Comparison of ENCODE assay signal across 23 cellular contexts in genomic region chr12:112985655-112986290, GRCh38. TPM values are rescaled to one million over a fixed set of nuclear protein-coding genes. Genes with fewer than 3 reads are reported as not detected.
DNase-seq lines count a peak whose midpoint lies in the region; ATAC-seq, FAIRE-seq and TF ChIP-seq lines count a peak whose summit lies in the region.
"Had no signal": no experiment of that assay in that cellular context is flagged by ENCODE, and none has a peak within 500 bp of the region (broad histone marks: within the 10 kb centered on the region; RNA-seq: fewer than 3 reads in every experiment).

No MANE protein-coding gene starts in this region.

- H3K4me3 Mint-ChIP-seq in activated naive CD8-positive, alpha-beta T cell, result no peak overlapping the region
- no peak overlapping the region for H3K4me3 Mint-ChIP-seq in activated naive CD8-positive, alpha-beta T cell treated with anti-CD3 and anti-CD28 coated beads, Interleukin-2, amount 50 U/mL, for 24 hours
- no peak overlapping the region for H3K4me3 Mint-ChIP-seq in stimulated activated effector memory CD8-positive, alpha-beta T cell treated with anti-CD3 and anti-CD28 coated beads, Interleukin-12 subunit alpha, Interleukin-12 subunit beta, amount 100 ng/mL, for 72 hours
- H3K4me3 Mint-ChIP-seq in chondrocyte (ENCODE audit: unreplicated experiment), result no peak overlapping the region
- H3K4me3 Mint-ChIP-seq: mesothelial cell of epicardium, neural progenitor cell had no signal

- no peak overlapping the region for H3K27ac ChIP-seq in suprapubic skin
- H3K27ac ChIP-seq: KMS-11, neural progenitor cell, prostate gland, tibial artery had no signal

- no peak for TF ChIP-seq EP300 in suprapubic skin (IDR thresholded peaks at IDR 0.05)

- H3K36me3 ChIP-seq in bronchial epithelial cell (ENCODE audit: control insufficient read depth, insufficient read depth, low read length) (no peaks in the 10 kb centered on the region), suprapubic skin (peaks cover 15% of the 10 kb centered on the region)
- H3K36me3 ChIP-seq: HAP-1, neural progenitor cell, prostate gland had no signal

- no peaks in the 10 kb centered on the region for H3K9me3 ChIP-seq in suprapubic skin
- H3K9me3 ChIP-seq: prostate gland had no signal

- H3K4me3 ChIP-seq in bronchial epithelial cell (ENCODE audit: low read depth, low read length), result no peak overlapping the region
- no peak overlapping the region for H3K4me3 ChIP-seq in suprapubic skin
- H3K4me3 ChIP-seq: HAP-1, neural progenitor cell, prostate gland, tibial artery had no signal

- H3K36me3 Mint-ChIP-seq in activated naive CD8-positive, alpha-beta T cell, result peaks cover 52% of the 10 kb centered on the region
- H3K36me3 Mint-ChIP-seq in activated naive CD8-positive, alpha-beta T cell treated with anti-CD3 and anti-CD28 coated beads, Interleukin-2, amount 50 U/mL, for 24 hours (ENCODE audit: low read depth), result peaks cover 87% of the 10 kb centered on the region
- H3K36me3 Mint-ChIP-seq in stimulated activated effector memory CD8-positive, alpha-beta T cell treated with anti-CD3 and anti-CD28 coated beads, Interleukin-12 subunit alpha, Interleukin-12 subunit beta, amount 100 ng/mL, for 72 hours, result peaks cover 43% of the 10 kb centered on the region
- peaks cover 2% of the 10 kb centered on the region for H3K36me3 Mint-ChIP-seq in chondrocyte (ENCODE audit: low read depth)
- H3K36me3 Mint-ChIP-seq: mesothelial cell of epicardium, neural progenitor cell had no signal

- DNase-seq in activated naive CD8-positive, alpha-beta T cell treated with anti-CD3 and anti-CD28 coated beads, Interleukin-2, amount 50 U/mL, for 24 hours, result no peak
- peak; percentile 67 for DNase-seq in M059J (ENCODE audit: low read depth)
- peak; percentile 86 for DNase-seq in bronchial epithelial cell (ENCODE audit: low read depth)
- DNase-seq in stimulated activated effector memory CD8-positive, alpha-beta T cell treated with anti-CD3 and anti-CD28 coated beads, Interleukin-12 subunit alpha, Interleukin-12 subunit beta, amount 100 ng/mL, for 72 hours (ENCODE audit: low spot score in 2 of 2), result no peak
- no peak for DNase-seq in suprapubic skin (ENCODE audit: low spot score in 2 of 2)
- no peak for DNase-seq in NCI-H1092 (lab: John Stamatoyannopoulos, UW)
- DNase-seq in chondrocyte (ENCODE audit: low spot score), result no peak
- DNase-seq: activated effector memory CD4-positive, alpha-beta T cell treated with anti-CD3 and anti-CD28 coated beads, Interleukin-2, amount 50 U/mL, for 16 hours; anterior cingulate cortex; effector CD8-positive, alpha-beta T cell; NCI-H1048; NCI-H2081; SIG-M5; stimulated activated CD4-positive, alpha-beta T cell treated with anti-CD3 and anti-CD28 coated beads, Interleukin-1b, Interleukin-23, amount 100 ng/mL, for 48 hours; stimulated activated naive CD8-positive, alpha-beta T cell treated with anti-CD3 and anti-CD28 coated beads, Interleukin-15, Interleukin-2, amounts not matched to agents 100 U/mL and 50 U/mL, for 24 hours had no signal

- no peak for FAIRE-seq in bronchial epithelial cell (lab: Jason Lieb, UNC)
- FAIRE-seq: HTR-8/SVneo had no signal

- H3K27me3 Mint-ChIP-seq in activated naive CD8-positive, alpha-beta T cell, result no peaks in the 10 kb centered on the region
- H3K27me3 Mint-ChIP-seq in activated naive CD8-positive, alpha-beta T cell treated with anti-CD3 and anti-CD28 coated beads, Interleukin-2, amount 50 U/mL, for 24 hours, result no peaks in the 10 kb centered on the region
- H3K27me3 Mint-ChIP-seq in chondrocyte (ENCODE audit: low read depth), result peaks cover 20% of the 10 kb centered on the region

- peaks cover 16% of the 10 kb centered on the region for H3K9me3 Mint-ChIP-seq in activated naive CD8-positive, alpha-beta T cell (ENCODE audit: low read depth)
- peaks cover 29% of the 10 kb centered on the region for H3K9me3 Mint-ChIP-seq in activated naive CD8-positive, alpha-beta T cell treated with anti-CD3 and anti-CD28 coated beads, Interleukin-2, amount 50 U/mL, for 24 hours
- H3K9me3 Mint-ChIP-seq in stimulated activated effector memory CD8-positive, alpha-beta T cell treated with anti-CD3 and anti-CD28 coated beads, Interleukin-12 subunit alpha, Interleukin-12 subunit beta, amount 100 ng/mL, for 72 hours, result peaks cover 8% of the 10 kb centered on the region
- H3K9me3 Mint-ChIP-seq in chondrocyte (ENCODE audit: low read depth), result peaks cover 31% of the 10 kb centered on the region

- peak overlapping the region; percentile 79 for H3K27ac Mint-ChIP-seq in activated naive CD8-positive, alpha-beta T cell
- no peak overlapping the region for H3K27ac Mint-ChIP-seq in activated naive CD8-positive, alpha-beta T cell treated with anti-CD3 and anti-CD28 coated beads, Interleukin-2, amount 50 U/mL, for 24 hours
- peak overlapping the region; percentile 68 for H3K27ac Mint-ChIP-seq in stimulated activated effector memory CD8-positive, alpha-beta T cell treated with anti-CD3 and anti-CD28 coated beads, Interleukin-12 subunit alpha, Interleukin-12 subunit beta, amount 100 ng/mL, for 72 hours
- no peak overlapping the region for H3K27ac Mint-ChIP-seq in chondrocyte (ENCODE audit: unreplicated experiment)
- H3K27ac Mint-ChIP-seq: mesothelial cell of epicardium, neural progenitor cell had no signal

- 96% methylated on average over 1 of the region's 1 CpG for WGBS in suprapubic skin

- ATAC-seq in activated naive CD8-positive, alpha-beta T cell treated with anti-CD3 and anti-CD28 coated beads, Interleukin-2, amount 50 U/mL, for 24 hours, result no peak
- no peak for ATAC-seq in stimulated activated effector memory CD8-positive, alpha-beta T cell treated with anti-CD3 and anti-CD28 coated beads, Interleukin-12 subunit alpha, Interleukin-12 subunit beta, amount 100 ng/mL, for 72 hours
- ATAC-seq: stimulated activated naive CD8-positive, alpha-beta T cell treated with anti-CD3 and anti-CD28 coated beads, Interleukin-15, Interleukin-2, amounts not matched to agents 100 U/mL and 50 U/mL, for 24 hours had no signal

- H3K27me3 ChIP-seq in bronchial epithelial cell (ENCODE audit: control insufficient read depth, insufficient read depth, low read length) (no peaks in the 10 kb centered on the region), suprapubic skin (no peaks in the 10 kb centered on the region)
- H3K27me3 ChIP-seq: neural progenitor cell, tibial artery had no signal

- no peaks in the 10 kb centered on the region for H3K4me1 ChIP-seq in suprapubic skin
- H3K4me1 ChIP-seq: neural progenitor cell, prostate gland, tibial artery had no signal

- no peak for TF ChIP-seq POLR2A in suprapubic skin (IDR thresholded peaks at IDR 0.05)

- TF ChIP-seq CTCF in bronchial epithelial cell (IDR thresholded peaks at IDR 0.05; ENCODE audit: insufficient read depth, low read length, severe bottlenecking) (no peak), suprapubic skin (IDR thresholded peaks at IDR 0.05) (no peak), chondrocyte (IDR thresholded peaks at IDR 0.05) (no peak)

- H3K4me1 Mint-ChIP-seq in activated naive CD8-positive, alpha-beta T cell (ENCODE audit: low read depth), result peaks cover 78% of the 10 kb centered on the region
- H3K4me1 Mint-ChIP-seq in activated naive CD8-positive, alpha-beta T cell treated with anti-CD3 and anti-CD28 coated beads, Interleukin-2, amount 50 U/mL, for 24 hours, result peaks cover 77% of the 10 kb centered on the region
- peaks cover 57% of the 10 kb centered on the region for H3K4me1 Mint-ChIP-seq in stimulated activated effector memory CD8-positive, alpha-beta T cell treated with anti-CD3 and anti-CD28 coated beads, Interleukin-12 subunit alpha, Interleukin-12 subunit beta, amount 100 ng/mL, for 72 hours
- no peaks in the 10 kb centered on the region for H3K4me1 Mint-ChIP-seq in chondrocyte (ENCODE audit: low read depth)
- H3K4me1 Mint-ChIP-seq: mesothelial cell of epicardium, neural progenitor cell had no signal

RNA-seq across cellular contexts. Expression of gene OAS2, which starts 7.5 kb away (rescaled TPM):
- 275 and 362 TPM in 2 replicates for total RNA-seq in M059J (2014; rRNA removed; shearing (Covaris generic))
- total RNA-seq in bronchial epithelial cell (0.64 and 0.79 TPM in 2 replicates), suprapubic skin (1 to 10 TPM; 1.2 to 4.2 (median 3.2) TPM), chondrocyte (0.07 TPM in 1 of 3 replicates, not detected in the others)

RNA-seq across cellular contexts. Expression of gene OAS3, which starts 47.5 kb away (rescaled TPM):
- total RNA-seq in M059J (2014; rRNA removed; shearing (Covaris generic)), result 238 and 375 TPM in 2 replicates
- 1.3 TPM in 2 replicates for total RNA-seq in bronchial epithelial cell
- 10 to 100 TPM; 19.5 to 30.0 (median 24.1) TPM for total RNA-seq in suprapubic skin
- 0.46 to 0.55 TPM in 2 of 3 replicates, not detected in the other for total RNA-seq in chondrocyte

Comparison
In these comparisons a context has a peak if more than half of its experiments do, and no peak if none do; other contexts are left out.
1. H3K27ac Mint-ChIP-seq: peak in activated naive CD8-positive, alpha-beta T cell (single experiment) and stimulated activated effector memory CD8-positive, alpha-beta T cell treated with anti-CD3 and anti-CD28 coated beads, Interleukin-12 subunit alpha, Interleukin-12 subunit beta, amount 100 ng/mL, for 72 hours (single experiment); none in activated naive CD8-positive, alpha-beta T cell treated with anti-CD3 and anti-CD28 coated beads, Interleukin-2, amount 50 U/mL, for 24 hours (single experiment) and chondrocyte (single experiment).
2. DNase-seq: peak in M059J (single experiment) and bronchial epithelial cell (single experiment); none in activated naive CD8-positive, alpha-beta T cell treated with anti-CD3 and anti-CD28 coated beads, Interleukin-2, amount 50 U/mL, for 24 hours (single experiment), stimulated activated effector memory CD8-positive, alpha-beta T cell treated with anti-CD3 and anti-CD28 coated beads, Interleukin-12 subunit alpha, Interleukin-12 subunit beta, amount 100 ng/mL, for 72 hours (0 of 2), suprapubic skin (0 of 2), NCI-H1092 (single experiment) and chondrocyte (single experiment).
3. RNA of gene OAS2, which starts 7.5 kb away (total RNA-seq): 275 to 362 TPM in M059J; 1.2 to 4.2 TPM in suprapubic skin, 0.64 to 0.79 TPM in bronchial epithelial cell and 0.07 TPM in chondrocyte; every median in the first group is over 10 times any median in the second.